ENCODE assay signal across 24 cellular contexts in the genomic region with DNA sequence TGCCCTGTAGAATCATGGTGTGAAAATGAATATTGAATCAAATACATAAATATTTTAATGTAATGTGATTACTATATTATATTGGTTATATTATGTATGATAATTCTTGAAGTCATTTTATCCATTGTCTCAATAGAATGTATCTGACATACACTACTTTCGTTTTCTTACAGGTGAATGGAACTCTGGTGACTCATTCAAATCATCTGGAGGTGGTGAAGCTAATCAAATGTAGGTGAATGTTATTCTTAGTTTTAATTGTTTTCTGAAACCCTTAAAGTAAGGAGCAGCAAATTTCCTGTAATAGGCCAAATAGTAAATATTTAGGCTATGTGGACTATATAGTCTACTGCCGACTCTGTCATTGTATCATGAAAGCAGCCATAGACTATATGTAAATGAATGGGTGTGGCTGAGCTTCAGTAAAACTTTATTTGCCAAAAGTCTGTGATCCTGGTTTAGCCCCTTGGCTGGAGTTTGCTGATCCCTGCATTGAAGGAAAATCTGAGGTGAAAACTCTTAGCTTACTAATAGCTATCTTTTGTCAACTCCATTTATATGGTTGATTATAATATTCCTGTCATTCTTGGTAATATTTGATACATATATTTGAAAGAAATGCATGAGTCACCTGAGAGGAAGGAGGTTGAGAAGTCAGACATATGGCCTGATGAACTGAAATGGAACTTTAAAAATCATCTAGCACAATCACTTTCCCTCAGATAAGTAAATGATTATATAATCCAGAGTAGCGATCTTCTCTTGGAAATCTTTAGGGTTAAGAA.
DNase-seq lines count a peak whose midpoint lies in the region; ATAC-seq and TF ChIP-seq lines count a peak whose summit lies in the region.
"Had no signal": no experiment of that assay in that cellular context is flagged by ENCODE, and none has a peak within 500 bp of the region (broad histone marks: within the 10 kb centered on the region; RNA-seq: fewer than 3 reads in every experiment).

No MANE protein-coding gene starts in this region.

- H3K27me3 ChIP-seq in CD4-positive, CD25-positive, alpha-beta regulatory T cell (ENCODE audit: control insufficient read depth, insufficient read depth, low read length): no peaks in the 10 kb centered on the region
- no peaks in the 10 kb centered on the region for H3K27me3 ChIP-seq in OCI-LY1 (ENCODE audit: insufficient read depth, low read length)
- H3K27me3 ChIP-seq in dorsolateral prefrontal cortex: no peaks in the 10 kb centered on the region
- H3K27me3 ChIP-seq: body of pancreas, gastroesophageal sphincter, left lung, neutrophil, tibial nerve had no signal

- H2AFZ ChIP-seq in OCI-LY1 (ENCODE audit: low read length): no peak overlapping the region
- H2AFZ ChIP-seq: PC-9 had no signal

- H3K9me2 ChIP-seq in OCI-LY1 (ENCODE audit: low read depth, low read length): no peaks in the 10 kb centered on the region

- no peaks in the 10 kb centered on the region for H3K79me2 ChIP-seq in OCI-LY1 (ENCODE audit: insufficient read depth, low read length)

- H3F3A ChIP-seq in OCI-LY1 (ENCODE audit: insufficient read depth, low read length): no peaks in the 10 kb centered on the region

- peak overlapping the region in 2 of 3 donors; percentile 15 to 40 for H3K27ac Mint-ChIP-seq in CD4-positive, CD25-positive, alpha-beta regulatory T cell
- H3K27ac Mint-ChIP-seq: activated naive CD8-positive, alpha-beta T cell treated with anti-CD3 and anti-CD28 coated beads for 36 hours; activated T-helper 1 cell treated with anti-CD3 and anti-CD28 coated beads, Interleukin-12 subunit alpha, Interleukin-12 subunit beta, Interleukin-2, Interleukin-4 antibody, amounts not matched to agents 30 ng/mL and 10 ng/mL and 1 ng/mL, durations not matched to agents 14 hours and 24 hours and 36 hours; dendritic cell treated with granulocyte-macrophage colony-stimulating factor and Interleukin-4, amounts not matched to agents 40 ng/mL and 50 ng/mL, for 4 days had no signal

- H3K9ac ChIP-seq in OCI-LY1 (ENCODE audit: low read length): no peak overlapping the region; the same call in 1 of the 2 replicates

- DNase-seq in CD4-positive, CD25-positive, alpha-beta regulatory T cell: peak in 1 of 3 donors; percentile 22
- DNase-seq in choroid plexus epithelial cell (ENCODE audit: low read depth) (peak; percentile 10), kidney tubule cell (ENCODE audit: low spot score) (peak; percentile 47), dorsolateral prefrontal cortex (no peak), SHP77 (lab: John Stamatoyannopoulos, UW) (no peak)
- no peak for DNase-seq in stimulated activated CD4-positive, alpha-beta T cell treated with anti-CD3 and anti-CD28 coated beads, Interleukin-2, amount 100 ng/mL, for 48 hours
- DNase-seq: activated CD4-positive, CD25-positive, alpha-beta regulatory T cell treated with anti-CD3 and anti-CD28 coated beads, Interleukin-2, amount 50 U/mL, for 72 hours; activated naive CD8-positive, alpha-beta T cell treated with anti-CD3 and anti-CD28 coated beads for 36 hours; body of pancreas; DMS79 treated with DMSO at 0.1 percent for 48 hours; erythroblast; left lung; NCI-H1417; PC-9; stimulated activated naive CD4-positive, alpha-beta T cell treated with Interleukin-2 at 50 U/mL for 16 hours; T-helper 9 cell had no signal

- intact Hi-C loops in dorsolateral prefrontal cortex (cut with DNase I): no loop called here

- no peaks in the 10 kb centered on the region for H3K36me3 ChIP-seq in CD4-positive, CD25-positive, alpha-beta regulatory T cell (ENCODE audit: control insufficient read depth, insufficient read depth, low read length)
- no peaks in the 10 kb centered on the region for H3K36me3 ChIP-seq in OCI-LY1 (ENCODE audit: insufficient read depth, low read length)
- H3K36me3 ChIP-seq: left lung, neutrophil had no signal

- H3K4me2 ChIP-seq in OCI-LY1 (ENCODE audit: low read length): no peak overlapping the region
- H3K4me2 ChIP-seq: PC-9 had no signal

- H4K20me1 ChIP-seq in OCI-LY1 (ENCODE audit: insufficient read depth, low read length): no peaks in the 10 kb centered on the region

- no peak overlapping the region for H3K27ac ChIP-seq in CD4-positive, CD25-positive, alpha-beta regulatory T cell (ENCODE audit: insufficient read depth, low read length, poor library complexity, severe bottlenecking)
- H3K27ac ChIP-seq in OCI-LY1 (ENCODE audit: low read depth, low read length, poor library complexity, severe bottlenecking) (peak overlapping the region; percentile 86), dorsolateral prefrontal cortex (no peak overlapping the region)
- H3K27ac ChIP-seq: body of pancreas, gastroesophageal sphincter, left lung, neutrophil, PC-9, SK-N-MC, tibial nerve had no signal

- H3K4me3 ChIP-seq in CD4-positive, CD25-positive, alpha-beta regulatory T cell (ENCODE audit: low read depth, low read length): peak overlapping the region; percentile 51
- H3K4me3 ChIP-seq in OCI-LY1 (ENCODE audit: low read depth, low read length, poor library complexity, severe bottlenecking) (no peak overlapping the region), choroid plexus epithelial cell (ENCODE audit: low read depth, low read length) (no peak overlapping the region), dorsolateral prefrontal cortex (no peak overlapping the region)
- H3K4me3 ChIP-seq: body of pancreas, gastroesophageal sphincter, left lung, PC-9, SK-N-MC, tibial nerve had no signal

- peaks cover 9% of the 10 kb centered on the region for H3K4me1 ChIP-seq in CD4-positive, CD25-positive, alpha-beta regulatory T cell (ENCODE audit: control insufficient read depth, insufficient read depth, low read length, poor library complexity, severe bottlenecking)
- peaks cover 21% of the 10 kb centered on the region for H3K4me1 ChIP-seq in OCI-LY1 (ENCODE audit: insufficient read depth, low read length, severe bottlenecking)
- H3K4me1 ChIP-seq: body of pancreas, gastroesophageal sphincter, left lung had no signal

- H3K36me3 Mint-ChIP-seq in CD4-positive, CD25-positive, alpha-beta regulatory T cell: peaks cover 3% of the 10 kb centered on the region

- H3K9me3 Mint-ChIP-seq in CD4-positive, CD25-positive, alpha-beta regulatory T cell: peaks cover 0 to 2% (median 0%) of the 10 kb centered on the region in 7 donors
- H3K9me3 Mint-ChIP-seq: activated naive CD8-positive, alpha-beta T cell treated with anti-CD3 and anti-CD28 coated beads for 36 hours; activated T-helper 1 cell treated with anti-CD3 and anti-CD28 coated beads, Interleukin-12 subunit alpha, Interleukin-12 subunit beta, Interleukin-2, Interleukin-4 antibody, amounts not matched to agents 30 ng/mL and 10 ng/mL and 1 ng/mL, durations not matched to agents 14 hours and 24 hours and 36 hours; dendritic cell treated with granulocyte-macrophage colony-stimulating factor and Interleukin-4, amounts not matched to agents 40 ng/mL and 50 ng/mL, for 4 days had no signal

- no peaks in the 10 kb centered on the region for H3K9me3 ChIP-seq in CD4-positive, CD25-positive, alpha-beta regulatory T cell (ENCODE audit: control insufficient read depth in 2 of 2, low read length in 2 of 2)
- H3K9me3 ChIP-seq in OCI-LY1 (ENCODE audit: low read length): no peaks in the 10 kb centered on the region
- H3K9me3 ChIP-seq: body of pancreas, gastroesophageal sphincter, left lung, neutrophil, tibial nerve had no signal

- peaks cover 0 to 14% (median 10%) of the 10 kb centered on the region in 4 donors for H3K4me1 Mint-ChIP-seq in CD4-positive, CD25-positive, alpha-beta regulatory T cell

- H3K4me3 Mint-ChIP-seq in CD4-positive, CD25-positive, alpha-beta regulatory T cell: peak overlapping the region in 3 of 4 donors; percentile 47 to 54 (median 52)
- H3K4me3 Mint-ChIP-seq: activated naive CD8-positive, alpha-beta T cell treated with anti-CD3 and anti-CD28 coated beads for 36 hours; activated T-helper 1 cell treated with anti-CD3 and anti-CD28 coated beads, Interleukin-12 subunit alpha, Interleukin-12 subunit beta, Interleukin-2, Interleukin-4 antibody, amounts not matched to agents 30 ng/mL and 10 ng/mL and 1 ng/mL, durations not matched to agents 14 hours and 24 hours and 36 hours; dendritic cell treated with granulocyte-macrophage colony-stimulating factor and Interleukin-4, amounts not matched to agents 40 ng/mL and 50 ng/mL, for 4 days had no signal

- no peaks in the 10 kb centered on the region for H3K27me3 Mint-ChIP-seq in CD4-positive, CD25-positive, alpha-beta regulatory T cell
- H3K27me3 Mint-ChIP-seq: activated naive CD8-positive, alpha-beta T cell treated with anti-CD3 and anti-CD28 coated beads for 36 hours had no signal

- TF ChIP-seq CTCF in OCI-LY1 (IDR thresholded peaks at IDR 0.05; ENCODE audit: low read length) (no peak), choroid plexus epithelial cell (conservative IDR thresholded peaks at IDR 0.05; ENCODE audit: low read depth, low read length) (no peak), dorsolateral prefrontal cortex (IDR thresholded peaks at IDR 0.05 in 54 of 56, conservative IDR thresholded peaks at IDR 0.05 in 2 of 56; ENCODE audit: low read depth in 1 of 56, partially characterized antibody in 56 of 56) (no peak)

- ATAC-seq in CD4-positive, CD25-positive, alpha-beta regulatory T cell (ENCODE audit: low read depth in 2 of 2): no peak
- no peak for ATAC-seq in GM21576 (IDR thresholded peaks at IDR 0.05; ENCODE audit: unreplicated experiment)
- ATAC-seq: body of pancreas, gastroesophageal sphincter, left lung had no signal

Comparison
In these comparisons a context has a peak if more than half of its experiments do, and no peak if none do; other contexts are left out.
1. DNase-seq: peak in choroid plexus epithelial cell (single experiment) and kidney tubule cell (single experiment); none in stimulated activated CD4-positive, alpha-beta T cell treated with anti-CD3 and anti-CD28 coated beads, Interleukin-2, amount 100 ng/mL, for 48 hours (0 of 2), dorsolateral prefrontal cortex (0 of 10) and SHP77 (0 of 2).